15 cellular contexts compared by ENCODE assay signal in genomic region chr17:49216482-49216881, GRCh38. TPM values are rescaled to one million over a fixed set of nuclear protein-coding genes. Genes with fewer than 3 reads are reported as not detected.
A peak's percentile ranks its signal among the peaks of the same experiment; 100 is the strongest.
DNase-seq lines count a peak whose midpoint lies in the region; ATAC-seq and TF ChIP-seq lines count a peak whose summit lies in the region.
"Had no signal": no experiment of that assay in that cellular context is flagged by ENCODE, and none has a peak within 500 bp of the region (broad histone marks: within the 10 kb centered on the region; RNA-seq: fewer than 3 reads in every experiment).

No MANE protein-coding gene starts in this region.

- H3K27me3 Mint-ChIP-seq in activated CD4-positive, alpha-beta memory T cell treated with anti-CD3 and anti-CD28 coated beads, Interleukin-2, amount 10 ng/mL, durations not matched to agents 7 days and 5 days, result no peaks in the 10 kb centered on the region

- no peak overlapping the region for H3K4me3 ChIP-seq in heart left ventricle
- no peak overlapping the region for H3K4me3 ChIP-seq in left lung
- H3K4me3 ChIP-seq in upper lobe of left lung, result no peak overlapping the region
- H3K4me3 ChIP-seq in smooth muscle cell, result no peak overlapping the region
- H3K4me3 ChIP-seq: psoas muscle, tibial artery had no signal

- H3K9me3 ChIP-seq in heart left ventricle (no peaks in the 10 kb centered on the region), left lung (no peaks in the 10 kb centered on the region), upper lobe of left lung (no peaks in the 10 kb centered on the region), smooth muscle cell (replicated peaks; ENCODE audit: low read depth) (no peaks in the 10 kb centered on the region)
- H3K9me3 ChIP-seq: psoas muscle, tibial artery had no signal

- CTCF ChIA-PET in activated CD4-positive, alpha-beta memory T cell treated with anti-CD3 and anti-CD28 coated beads, Interleukin-2, amount 10 ng/mL, durations not matched to agents 7 days and 5 days (lab: Charles Lee), result interaction anchor here (0.7 to 3.3 kb wide), 2 partner anchors 10 to 36 kb away, joined by 4 to 9 read pairs; no protein-coding TSS in a partner anchor

- peak overlapping the region; percentile 85 for H3K27ac Mint-ChIP-seq in activated CD4-positive, alpha-beta memory T cell treated with anti-CD3 and anti-CD28 coated beads, Interleukin-2, amount 10 ng/mL, durations not matched to agents 7 days and 5 days

- H3K36me3 Mint-ChIP-seq in activated CD4-positive, alpha-beta memory T cell treated with anti-CD3 and anti-CD28 coated beads, Interleukin-2, amount 10 ng/mL, durations not matched to agents 7 days and 5 days (ENCODE audit: low read depth), result peaks cover 70% of the 10 kb centered on the region
- H3K36me3 Mint-ChIP-seq: WTC11 had no signal

- H3K4me3 Mint-ChIP-seq in activated CD4-positive, alpha-beta memory T cell treated with anti-CD3 and anti-CD28 coated beads, Interleukin-2, amount 10 ng/mL, durations not matched to agents 7 days and 5 days, result peak overlapping the region; percentile 54
- H3K4me3 Mint-ChIP-seq: WTC11 had no signal

- DNase-seq in heart left ventricle (no peak), Right ventricle myocardium inferior (ENCODE audit: missing footprints) (no peak), left lung (peak in 1 of 2 donors; percentile 79), upper lobe of left lung (peak in 1 of 2 donors; percentile 72), smooth muscle cell (lab: John Stamatoyannopoulos, UW; ENCODE audit: unreplicated experiment) (no peak)
- DNase-seq in activated CD4-positive, alpha-beta memory T cell treated with anti-CD3 and anti-CD28 coated beads, Interleukin-2, amount 10 ng/mL, durations not matched to agents 7 days and 5 days, result no peak
- DNase-seq: NCI-H1048, NCI-H510A treated with DMSO at 0.1 percent for 48 hours, SHP77 treated with DMSO at 0.1 percent for 48 hours had no signal

- H4K20me1 ChIP-seq in smooth muscle cell (ENCODE audit: low read depth), result no peaks in the 10 kb centered on the region

- TF ChIP-seq CTCF in heart left ventricle (IDR thresholded peaks at IDR 0.05), result no peak
- no peak for TF ChIP-seq CTCF in left lung (IDR thresholded peaks at IDR 0.05)
- TF ChIP-seq CTCF in upper lobe of left lung (IDR thresholded peaks at IDR 0.05), result no peak
- no peak for TF ChIP-seq CTCF in smooth muscle cell (IDR thresholded peaks at IDR 0.05; ENCODE audit: borderline replicate concordance, insufficient read depth, poor library complexity, severe bottlenecking)

- H3K9ac ChIP-seq in smooth muscle cell (ENCODE audit: low read depth), result no peak overlapping the region

- H3K4me2 ChIP-seq in smooth muscle cell, result no peak overlapping the region

- no peak for TF ChIP-seq EP300 in upper lobe of left lung (IDR thresholded peaks at IDR 0.05)

- intact Hi-C loops in heart left ventricle (cut with DNase I) (loop anchor here in 1 of 10 donors (2.0 kb wide), 1 partner anchor 24 kb away; no protein-coding TSS in a partner anchor), Right ventricle myocardium inferior (cut with DNase I) (loop anchor here (2.0 kb wide), 1 partner anchor 24 kb away; no protein-coding TSS in a partner anchor), left lung (cut with DNase I) (no loop called here)

- no peaks in the 10 kb centered on the region for H3K9me3 Mint-ChIP-seq in activated CD4-positive, alpha-beta memory T cell treated with anti-CD3 and anti-CD28 coated beads, Interleukin-2, amount 10 ng/mL, durations not matched to agents 7 days and 5 days
- H3K9me3 Mint-ChIP-seq: WTC11 had no signal

- H3K27ac ChIP-seq in heart left ventricle, result peak overlapping the region; percentile 43 to 91 (median 70)
- H3K27ac ChIP-seq in left lung, result peak overlapping the region; percentile 56 to 91
- peak overlapping the region; percentile 64 to 86 (median 78) for H3K27ac ChIP-seq in upper lobe of left lung
- no peak overlapping the region for H3K27ac ChIP-seq in smooth muscle cell (ENCODE audit: low read depth)
- H3K27ac ChIP-seq: psoas muscle, tibial artery had no signal

- H3K79me2 ChIP-seq in smooth muscle cell (ENCODE audit: low read depth), result no peaks in the 10 kb centered on the region

- POLR2A ChIA-PET in activated CD4-positive, alpha-beta memory T cell treated with anti-CD3 and anti-CD28 coated beads, Interleukin-2, amount 10 ng/mL, durations not matched to agents 7 days and 5 days (lab: Charles Lee), result interaction anchor here (5.6 to 5.9 kb wide), 2 partner anchors 12 to 24 kb away, joined by 34 to 72 read pairs; partner anchors contain the start of gene PHOSPHO1

- H3F3A ChIP-seq in smooth muscle cell (ENCODE audit: low read depth), result no peaks in the 10 kb centered on the region

- H2AFZ ChIP-seq in smooth muscle cell (ENCODE audit: low read depth), result no peak overlapping the region

- H3K4me1 ChIP-seq in heart left ventricle, result peaks cover 5 to 88% (median 37%) of the 10 kb centered on the region in 12 donors
- peaks cover 4 to 88% of the 10 kb centered on the region in 2 donors for H3K4me1 ChIP-seq in left lung
- H3K4me1 ChIP-seq in upper lobe of left lung, result peaks cover 53 to 83% (median 73%) of the 10 kb centered on the region in 4 donors
- no peaks in the 10 kb centered on the region for H3K4me1 ChIP-seq in smooth muscle cell (ENCODE audit: low read depth)
- H3K4me1 ChIP-seq: psoas muscle had no signal

- 78 to 85% (median 84%) methylated on average over 7 to 13 of the region's 13 CpGs for WGBS in heart left ventricle, 4 donors
- WGBS in upper lobe of left lung, 2 donors, result 80 to 85% methylated on average over 12 to 13 of the region's 13 CpGs
- WGBS in smooth muscle cell (ENCODE audit: low lambda C conversion rate), result 96% methylated on average over 13 of the region's 13 CpGs

- H3K36me3 ChIP-seq in heart left ventricle, result peaks cover 0 to 9% (median 0%) of the 10 kb centered on the region in 9 donors
- peaks cover 0 to 8% of the 10 kb centered on the region in 2 donors for H3K36me3 ChIP-seq in left lung
- H3K36me3 ChIP-seq in upper lobe of left lung, result peaks cover 0 to 18% (median 5%) of the 10 kb centered on the region in 4 donors
- H3K36me3 ChIP-seq in smooth muscle cell (ENCODE audit: low read depth), result no peaks in the 10 kb centered on the region
- H3K36me3 ChIP-seq: tibial artery had no signal

- peaks cover 0 to 29% (median 8%) of the 10 kb centered on the region in 9 donors for H3K27me3 ChIP-seq in heart left ventricle
- peaks cover 0 to 22% of the 10 kb centered on the region in 2 donors for H3K27me3 ChIP-seq in left lung
- H3K27me3 ChIP-seq in upper lobe of left lung, result no peaks in the 10 kb centered on the region
- no peaks in the 10 kb centered on the region for H3K27me3 ChIP-seq in smooth muscle cell (ENCODE audit: low read depth)

- TF ChIP-seq POLR2A in heart left ventricle (IDR thresholded peaks at IDR 0.05) (no peak), upper lobe of left lung (IDR thresholded peaks at IDR 0.05) (no peak)

- ATAC-seq in heart left ventricle (no peak), Right ventricle myocardium inferior (no peak), left lung (no peak), upper lobe of left lung (ENCODE audit: low FRiP score in 2 of 2) (no peak), HG03108 (IDR thresholded peaks at IDR 0.05; ENCODE audit: unreplicated experiment) (no peak), HG03196 (IDR thresholded peaks at IDR 0.05; ENCODE audit: unreplicated experiment) (no peak)
- ATAC-seq: WTC11 had no signal

- H3K4me1 Mint-ChIP-seq in activated CD4-positive, alpha-beta memory T cell treated with anti-CD3 and anti-CD28 coated beads, Interleukin-2, amount 10 ng/mL, durations not matched to agents 7 days and 5 days, result peaks cover 76% of the 10 kb centered on the region

RNA-seq across cellular contexts. Expression of gene ABI3, which starts 6.0 kb away (rescaled TPM):
- total RNA-seq in heart left ventricle (10 to 100 TPM in 4 of 9 donors, 1 to 10 TPM in 5; 3.3 to 16.1 (median 6.4) TPM), Right ventricle myocardium inferior (6.3 TPM), left lung (10 to 100 TPM; 10.8 to 23.8 TPM), upper lobe of left lung (10 to 100 TPM in 4 of 6 donors, 1 to 10 TPM in 2; 8.5 to 38.4 (median 27.3) TPM), smooth muscle cell (0.22 and 1.9 TPM in 2 replicates)
- polyA plus RNA-seq in heart left ventricle (1 to 10 TPM; 3.5 to 7.7 TPM), smooth muscle cell (0.67 and 1.7 TPM in 2 replicates)
- 10 to 100 TPM; 46.3 to 48.2 TPM for total RNA-seq in activated CD4-positive, alpha-beta memory T cell treated with anti-CD3 and anti-CD28 coated beads, Interleukin-2, amount 10 ng/mL, durations not matched to agents 7 days and 5 days

RNA-seq across cellular contexts. Expression of gene GNGT2, which starts 6.1 kb away (rescaled TPM):
- 1 to 10 TPM in 8 of 9 donors, under 1 TPM in 1; 0.76 to 4.9 (median 1.2) TPM for total RNA-seq in heart left ventricle
- 1 to 10 TPM; 1.8 to 2.6 TPM for polyA plus RNA-seq in heart left ventricle
- total RNA-seq in Right ventricle myocardium inferior, result 2.5 TPM
- total RNA-seq in activated CD4-positive, alpha-beta memory T cell treated with anti-CD3 and anti-CD28 coated beads, Interleukin-2, amount 10 ng/mL, durations not matched to agents 7 days and 5 days, result 10 to 100 TPM; 22.7 to 23.8 TPM
- total RNA-seq in left lung, result 1 to 10 TPM; 3.6 to 4.8 TPM
- total RNA-seq in upper lobe of left lung, result 10 to 100 TPM in 3 of 6 donors, 1 to 10 TPM in 3; 1.1 to 22.5 (median 9.9) TPM
- total RNA-seq in smooth muscle cell, result 0.81 TPM in 1 of 2 replicates, not detected in the other
- 0.44 and 0.75 TPM in 2 replicates for polyA plus RNA-seq in smooth muscle cell

RNA-seq across cellular contexts. Expression of gene PHOSPHO1, which starts 14.1 kb away (rescaled TPM):
- 1 to 10 TPM in 2 of 9 donors, under 1 TPM in 7; 0.35 to 1.0 (median 0.66) TPM for total RNA-seq in heart left ventricle
- polyA plus RNA-seq in heart left ventricle, result 1 to 10 TPM in 1 of 2 donors, under 1 TPM in 1; 0.47 to 1.3 TPM
- total RNA-seq in Right ventricle myocardium inferior, result 0.78 TPM
- total RNA-seq in activated CD4-positive, alpha-beta memory T cell treated with anti-CD3 and anti-CD28 coated beads, Interleukin-2, amount 10 ng/mL, durations not matched to agents 7 days and 5 days, result not detected
- total RNA-seq in left lung, result 1 to 10 TPM; 1.0 to 2.0 TPM
- 1 to 10 TPM in 4 of 6 donors, under 1 TPM in 1, not detected in 1; 0.30 to 4.7 (median 3.1) TPM for total RNA-seq in upper lobe of left lung
- total RNA-seq in smooth muscle cell, result 3.0 and 4.1 TPM in 2 replicates
- polyA plus RNA-seq in smooth muscle cell, result 4.2 and 8.7 TPM in 2 replicates
- total RNA-seq: lung microvascular endothelial cell had no signal
